In the genomic region with DNA sequence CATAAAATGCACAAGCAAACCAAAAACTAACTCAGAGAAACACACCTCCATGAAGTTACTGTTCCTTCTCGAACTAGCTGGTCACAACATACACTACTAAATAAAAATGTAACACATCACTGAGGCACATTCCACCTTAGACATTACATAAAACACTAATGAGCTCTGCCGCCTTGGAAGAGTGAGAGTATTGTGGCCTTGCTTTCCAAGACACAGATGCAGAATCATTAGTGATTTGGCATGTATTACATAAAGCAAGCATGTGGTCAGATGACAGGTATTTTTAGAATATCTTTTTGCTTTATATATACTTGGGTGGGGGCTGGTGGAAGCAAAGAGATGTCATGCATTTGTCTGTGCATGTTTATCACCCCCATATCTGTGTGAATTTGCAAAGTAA, we compare ENCODE assay signal across 16 cellular contexts.
DNase-seq lines count a peak whose midpoint lies in the region; ATAC-seq and TF ChIP-seq lines count a peak whose summit lies in the region.
"Had no signal": no experiment of that assay in that cellular context is flagged by ENCODE, and none has a peak within 500 bp of the region (broad histone marks: within the 10 kb centered on the region; RNA-seq: fewer than 3 reads in every experiment).

No MANE protein-coding gene starts in this region.

- peak overlapping the region; percentile 74 for H3K27ac ChIP-seq in caudate nucleus (ENCODE audit: low read depth, low read length)
- H3K27ac ChIP-seq: KMS-11 had no signal

- no peak for ATAC-seq in Right ventricle myocardium inferior

- peaks cover 10% of the 10 kb centered on the region for H3K36me3 Mint-ChIP-seq in neural crest cell (ENCODE audit: low read depth)
- H3K36me3 Mint-ChIP-seq in Calu3 (ENCODE audit: insufficient read depth, unreplicated experiment), result peaks cover 15% of the 10 kb centered on the region

- DNase-seq in Ammon's horn (ENCODE audit: low spot score) (peak; percentile 13), NB4 (ENCODE audit: low read depth) (no peak), caudate nucleus (lab: John Stamatoyannopoulos, UW) (peak in 2 of 61 donors; percentile 19 to 53), neural crest cell (ENCODE audit: low read depth, low spot score) (no peak), T-helper 1 cell (no peak), Calu3 (no peak), SW480 (ENCODE audit: low spot score) (no peak), Right ventricle myocardium inferior (ENCODE audit: missing footprints) (no peak)
- DNase-seq: C1 segment of cervical spinal cord, EL, HFFc6, MG63, NCI-H187 treated with DMSO at 0.1 percent for 48 hours, NCI-H748 treated with DMSO at 0.1 percent for 48 hours, OCI-M1 had no signal

- CTCF ChIA-PET in Calu3 (lab: Charles Lee), result interaction anchor here (0.6 kb wide), 1 partner anchor 528 kb away, joined by 4 read pairs; no protein-coding TSS in a partner anchor

- no peaks in the 10 kb centered on the region for H3K9me3 Mint-ChIP-seq in neural crest cell
- no peaks in the 10 kb centered on the region for H3K9me3 Mint-ChIP-seq in Calu3 (ENCODE audit: low read depth, unreplicated experiment)
- H3K9me3 Mint-ChIP-seq: HFFc6 had no signal

- H3K27ac Mint-ChIP-seq in neural crest cell (ENCODE audit: unreplicated experiment), result no peak overlapping the region
- no peak overlapping the region for H3K27ac Mint-ChIP-seq in Calu3 (ENCODE audit: unreplicated experiment)
- H3K27ac Mint-ChIP-seq: HFFc6 had no signal

- TF ChIP-seq CTCF in NB4 (IDR thresholded peaks at IDR 0.05; ENCODE audit: low read depth, low read length) (no peak), neural crest cell (conservative IDR thresholded peaks at IDR 0.05) (no peak), Calu3 (IDR thresholded peaks at IDR 0.05; ENCODE audit: unreplicated experiment) (no peak)

- intact Hi-C loops in Calu3 (cut with micrococcal nuclease; ENCODE audit: unreplicated experiment), result no loop called here
- intact Hi-C loops in Right ventricle myocardium inferior (cut with DNase I), result no loop called here

- H3K4me3 Mint-ChIP-seq in neural crest cell (peak overlapping the region; percentile 93), Calu3 (ENCODE audit: low read depth, unreplicated experiment) (no peak overlapping the region)
- H3K4me3 Mint-ChIP-seq: HFFc6 had no signal

- no TSS peak for BruUV-seq in Calu3 (replicated peaks; lab: Mats Ljungman, UMichigan)

- peaks cover 91% of the 10 kb centered on the region for H3K27me3 Mint-ChIP-seq in neural crest cell (ENCODE audit: low read depth)
- H3K27me3 Mint-ChIP-seq in Calu3 (ENCODE audit: unreplicated experiment), result no peaks in the 10 kb centered on the region

- peak overlapping the region; percentile 85 for H3K4me3 ChIP-seq in NB4 (ENCODE audit: low read depth, low read length)

- peaks cover 65% of the 10 kb centered on the region for H3K4me1 Mint-ChIP-seq in neural crest cell
- peaks cover 29% of the 10 kb centered on the region for H3K4me1 Mint-ChIP-seq in Calu3 (ENCODE audit: low read depth, unreplicated experiment)

- no peak for TF ChIP-seq POLR2A in NB4 (IDR thresholded peaks at IDR 0.05; ENCODE audit: extremely low read depth, insufficient read length)
